ENCODE assay signal across 19 cellular contexts in genomic region chr10:129507216-129507615, GRCh38. TPM values are rescaled to one million over a fixed set of nuclear protein-coding genes. Genes with fewer than 3 reads are reported as not detected.
A peak's percentile ranks its signal among the peaks of the same experiment; 100 is the strongest.
DNase-seq lines count a peak whose midpoint lies in the region; ATAC-seq and TF ChIP-seq lines count a peak whose summit lies in the region.
"Had no signal": no experiment of that assay in that cellular context is flagged by ENCODE, and none has a peak within 500 bp of the region (broad histone marks: within the 10 kb centered on the region; RNA-seq: fewer than 3 reads in every experiment).

No MANE protein-coding gene starts in this region.

- H3K4me1 Mint-ChIP-seq in Caco-2 (ENCODE audit: low read depth, unreplicated experiment) = peaks cover 8% of the 10 kb centered on the region
- peaks cover 32% of the 10 kb centered on the region for H3K4me1 Mint-ChIP-seq in nephron

- no peak for TF ChIP-seq POLR2A in esophagus muscularis mucosa (IDR thresholded peaks at IDR 0.05; ENCODE audit: low read depth)

- ATAC-seq in HG03565 (IDR thresholded peaks at IDR 0.05; ENCODE audit: unreplicated experiment) = no peak
- ATAC-seq: A549; CD8-positive, alpha-beta T cell had no signal

- H3K27ac Mint-ChIP-seq in Caco-2 (ENCODE audit: unreplicated experiment) (peak overlapping the region; percentile 76), nephron (peak overlapping the region; percentile 30 to 79 (median 78))
- H3K27ac Mint-ChIP-seq: B cell; CD4-positive, alpha-beta T cell; CD8-positive, alpha-beta T cell had no signal

- H3K36me3 ChIP-seq in Caco-2 (ENCODE audit: control insufficient read depth, insufficient read depth, low read length) = peaks cover 1% of the 10 kb centered on the region
- H3K36me3 ChIP-seq in esophagus muscularis mucosa = no peaks in the 10 kb centered on the region

- intact Hi-C loops in Caco-2 (cut with micrococcal nuclease; ENCODE audit: unreplicated experiment) (no loop called here), esophagus muscularis mucosa (cut with DNase I) (no loop called here)

- H3K4me3 Mint-ChIP-seq in Caco-2 (ENCODE audit: unreplicated experiment) (no peak overlapping the region), nephron (peak overlapping the region in 1 of 3 experiments; percentile 40)
- H3K4me3 Mint-ChIP-seq: B cell; CD4-positive, alpha-beta T cell; CD8-positive, alpha-beta T cell had no signal

- no peak overlapping the region for H3K27ac ChIP-seq in esophagus muscularis mucosa (replicated peaks in 1 of 4)
- H3K27ac ChIP-seq: 22Rv1; A549; BLaER1 treated with 17β-estradiol and CSF1 and Interleukin-3, amounts not matched to agents 10 nM and 100 nM; C4-2B had no signal

- CTCF ChIA-PET in Caco-2 (lab: Charles Lee) = no interaction called here

- WGBS in esophagus muscularis mucosa = 72% methylated on average over 4 of the region's 7 CpGs

- POLR2A ChIA-PET in Caco-2 (lab: Charles Lee) = interaction anchor here (0.6 kb wide), 1 partner anchor 40 kb away, joined by 4 read pairs; no protein-coding TSS in a partner anchor

- TF ChIP-seq CTCF in Caco-2 (IDR thresholded peaks at IDR 0.05; ENCODE audit: insufficient read depth in 1 of 2, low read depth in 1 of 2, low read length in 1 of 2, severe bottlenecking in 1 of 2, unreplicated experiment in 1 of 2) (no peak), esophagus muscularis mucosa (IDR thresholded peaks at IDR 0.05) (no peak), nephron (IDR thresholded peaks at IDR 0.05; ENCODE audit: unreplicated experiment in 3 of 3) (no peak)

- H3K27me3 ChIP-seq in Caco-2 (replicated peaks; ENCODE audit: control insufficient read depth, insufficient read depth, low read length) = no peaks in the 10 kb centered on the region
- H3K27me3 ChIP-seq in esophagus muscularis mucosa = no peaks in the 10 kb centered on the region
- H3K27me3 ChIP-seq: BLaER1 treated with 17β-estradiol and CSF1 and Interleukin-3, amounts not matched to agents 10 nM and 100 nM had no signal

- H3K9me3 Mint-ChIP-seq in Caco-2 (ENCODE audit: unreplicated experiment) = peaks cover 11% of the 10 kb centered on the region
- H3K9me3 Mint-ChIP-seq in nephron = peaks cover 7% of the 10 kb centered on the region

- no peaks in the 10 kb centered on the region for H3K27me3 Mint-ChIP-seq in Caco-2 (ENCODE audit: insufficient read depth, unreplicated experiment)
- H3K27me3 Mint-ChIP-seq in nephron (ENCODE audit: low read depth) = peaks cover 5% of the 10 kb centered on the region
- H3K27me3 Mint-ChIP-seq: B cell; CD4-positive, alpha-beta T cell had no signal

- DNase-seq in Caco-2 (no peak), esophagus muscularis mucosa (ENCODE audit: extremely low spot score) (peak; percentile 78), DMS53 (lab: John Stamatoyannopoulos, UW) (no peak), inferior parietal cortex (ENCODE audit: extremely low spot score) (no peak)
- DNase-seq: AML-193; CD4-positive, alpha-beta T cell; CD8-positive, alpha-beta T cell; DMS 273 treated with DMSO at 0.1 percent for 48 hours; DMS153; DMS79 treated with DMSO at 0.1 percent for 48 hours; GF-D8 had no signal

- BruUV-seq in Caco-2 (replicated peaks; lab: Mats Ljungman, UMichigan) = no TSS peak

- H3K36me3 Mint-ChIP-seq in Caco-2 (ENCODE audit: insufficient read depth, unreplicated experiment) (peaks cover 34% of the 10 kb centered on the region), nephron (ENCODE audit: low read depth) (peaks cover 9% of the 10 kb centered on the region)

- peaks cover 30% of the 10 kb centered on the region for H3K9me3 ChIP-seq in Caco-2
- H3K9me3 ChIP-seq in esophagus muscularis mucosa = no peaks in the 10 kb centered on the region

- peaks cover 13% of the 10 kb centered on the region for H3K4me1 ChIP-seq in Caco-2
- H3K4me1 ChIP-seq in esophagus muscularis mucosa = peaks cover 0 to 19% (median 16%) of the 10 kb centered on the region in 4 donors
- H3K4me1 ChIP-seq: A549 had no signal

- no peak overlapping the region for H3K4me3 ChIP-seq in Caco-2 (ENCODE audit: low read depth, low read length)
- no peak overlapping the region for H3K4me3 ChIP-seq in esophagus muscularis mucosa
- H3K4me3 ChIP-seq: A549; BLaER1 treated with 17β-estradiol and CSF1 and Interleukin-3, amounts not matched to agents 10 nM and 100 nM had no signal

- no peak for TF ChIP-seq EP300 in esophagus muscularis mucosa (IDR thresholded peaks at IDR 0.05)

RNA-seq across cellular contexts. Expression of gene MGMT, which starts 40.2 kb away (rescaled TPM):
- 49.3 and 57.0 TPM in 2 replicates for total RNA-seq in Caco-2 (2022)
- total RNA-seq in esophagus muscularis mucosa = 10 to 100 TPM; 18.4 to 30.3 (median 27.9) TPM
- total RNA-seq: A172 had no signal
